In genomic region chr19:12786950-12787349, GRCh38 we compare ENCODE assay signal across 12 cellular contexts. TPM values are rescaled to one million over a fixed set of nuclear protein-coding genes. Genes with fewer than 3 reads are reported as not detected.
DNase-seq lines count a peak whose midpoint lies in the region; FAIRE-seq and TF ChIP-seq lines count a peak whose summit lies in the region.
"Had no signal": no experiment of that assay in that cellular context is flagged by ENCODE, and none has a peak within 500 bp of the region (broad histone marks: within the 10 kb centered on the region; RNA-seq: fewer than 3 reads in every experiment).

No MANE protein-coding gene starts in this region.

- H3K4me3 ChIP-seq in DOHH2 (ENCODE audit: low read length) = no peak overlapping the region
- no peak overlapping the region for H3K4me3 ChIP-seq in kidney (ENCODE audit: low read length in 2 of 2)
- H3K4me3 ChIP-seq in small intestine (ENCODE audit: low read depth in 1 of 2, low read length in 2 of 2) = no peak overlapping the region

- H3K9me3 ChIP-seq in DOHH2 (ENCODE audit: control insufficient read depth, insufficient read depth, low read length) = no peaks in the 10 kb centered on the region
- H3K9me3 ChIP-seq in kidney (ENCODE audit: control insufficient read depth in 1 of 2, low read length in 2 of 2) = no peaks in the 10 kb centered on the region
- H3K9me3 ChIP-seq in small intestine (ENCODE audit: control insufficient read depth, low read depth) = no peaks in the 10 kb centered on the region

- no peaks in the 10 kb centered on the region for H3K36me3 Mint-ChIP-seq in T-helper 2 cell treated with Interferon-gamma antibody and Interleukin-4, amounts not matched to agents 5 μg/mL and 100 μg/mL, for 36 hours (ENCODE audit: low read depth)
- H3K36me3 Mint-ChIP-seq: memory B cell had no signal

- H4K20me1 ChIP-seq in DOHH2 (ENCODE audit: control insufficient read depth, insufficient read depth, low read depth, low read length) = no peaks in the 10 kb centered on the region

- no peak for FAIRE-seq in kidney (lab: Jason Lieb, UNC)
- no peak for FAIRE-seq in small intestine (lab: Jason Lieb, UNC)

- peak overlapping the region; percentile 75 for H3K27ac ChIP-seq in DOHH2 (ENCODE audit: low read depth, low read length)
- H3K27ac ChIP-seq in VCaP = peak overlapping the region; percentile 20; the same call in 1 of the 2 replicates
- H3K27ac ChIP-seq in kidney (ENCODE audit: low read depth in 2 of 2, low read length in 2 of 2) = peak overlapping the region; percentile 96 to 98
- H3K27ac ChIP-seq in small intestine (ENCODE audit: low read depth in 1 of 2, low read length in 1 of 2) = peak overlapping the region; percentile 87 to 95

- H3K9ac ChIP-seq in kidney (ENCODE audit: low read length in 2 of 2) = no peak overlapping the region

- H3K36me3 ChIP-seq in DOHH2 (ENCODE audit: control insufficient read depth, low read length) (no peaks in the 10 kb centered on the region), kidney (ENCODE audit: control insufficient read depth in 1 of 2, insufficient read depth in 2 of 2, low read length in 2 of 2) (no peaks in the 10 kb centered on the region), small intestine (ENCODE audit: control insufficient read depth in 2 of 2, insufficient read depth in 2 of 2, low read length in 2 of 2) (no peaks in the 10 kb centered on the region)

- TF ChIP-seq CTCF in DOHH2 (IDR thresholded peaks at IDR 0.05; ENCODE audit: low read depth, low read length, poor library complexity, severe bottlenecking) (no peak), VCaP (conservative IDR thresholded peaks at IDR 0.05) (no peak), kidney (IDR thresholded peaks at IDR 0.05; ENCODE audit: borderline replicate concordance, extremely low read depth, insufficient read depth) (no peak)

- H3K9me2 ChIP-seq in DOHH2 (replicated peaks; ENCODE audit: control insufficient read depth, low read length) = no peaks in the 10 kb centered on the region

- peaks cover 47% of the 10 kb centered on the region for H3F3A ChIP-seq in DOHH2 (ENCODE audit: control insufficient read depth, insufficient read depth)

- intact Hi-C loops in kidney (cut with DNase I) = no loop called here

- no peak overlapping the region for H3K27ac Mint-ChIP-seq in T-helper 2 cell treated with Interferon-gamma antibody and Interleukin-4, amounts not matched to agents 5 μg/mL and 100 μg/mL, for 36 hours
- H3K27ac Mint-ChIP-seq: memory B cell had no signal

- 82 to 93% (median 87%) methylated on average over 3 of the region's 3 CpGs for WGBS in small intestine, 3 donors

- peaks cover 15% of the 10 kb centered on the region for H3K79me2 ChIP-seq in DOHH2 (ENCODE audit: control insufficient read depth, low read length)

- no peaks in the 10 kb centered on the region for H3K27me3 Mint-ChIP-seq in T-helper 2 cell treated with Interferon-gamma antibody and Interleukin-4, amounts not matched to agents 5 μg/mL and 100 μg/mL, for 36 hours (ENCODE audit: low read depth)
- H3K27me3 Mint-ChIP-seq: memory B cell had no signal

- DNase-seq in kidney (no peak), small intestine (no peak), NCI-H69 (lab: John Stamatoyannopoulos, UW) (no peak), foreskin melanocyte (no peak), DMS79 treated with DMSO at 0.1 percent for 48 hours (lab: John Stamatoyannopoulos, UW) (no peak)
- no peak for DNase-seq in T-helper 2 cell treated with Interferon-gamma antibody and Interleukin-4, amounts not matched to agents 5 μg/mL and 100 μg/mL, for 36 hours (ENCODE audit: low spot score)
- DNase-seq: activated gamma-delta T cell treated with Interleukin-2 at 50 U/mL for 16 hours, NCI-H226 had no signal

- no peak overlapping the region for H3K4me3 Mint-ChIP-seq in T-helper 2 cell treated with Interferon-gamma antibody and Interleukin-4, amounts not matched to agents 5 μg/mL and 100 μg/mL, for 36 hours
- H3K4me3 Mint-ChIP-seq: memory B cell had no signal

- peak overlapping the region; percentile 93 for H3K4me2 ChIP-seq in DOHH2 (ENCODE audit: low read length)

- peaks cover 84% of the 10 kb centered on the region for H3K4me1 ChIP-seq in DOHH2 (ENCODE audit: control insufficient read depth, low read length)
- peaks cover 38 to 55% of the 10 kb centered on the region in 2 donors for H3K4me1 ChIP-seq in kidney (ENCODE audit: control insufficient read depth in 1 of 2, insufficient read depth in 1 of 2, low read depth in 1 of 2, low read length in 2 of 2)
- H3K4me1 ChIP-seq in small intestine (ENCODE audit: control insufficient read depth in 2 of 2, insufficient read depth in 1 of 2, low read depth in 1 of 2, low read length in 1 of 2) = peaks cover 18 to 19% of the 10 kb centered on the region in 2 donors

- H3K27me3 ChIP-seq in DOHH2 (ENCODE audit: control insufficient read depth, low read length) (no peaks in the 10 kb centered on the region), small intestine (ENCODE audit: control insufficient read depth in 2 of 2, insufficient read depth in 2 of 2, low read length in 2 of 2) (no peaks in the 10 kb centered on the region)

- no peaks in the 10 kb centered on the region for H3K9me3 Mint-ChIP-seq in T-helper 2 cell treated with Interferon-gamma antibody and Interleukin-4, amounts not matched to agents 5 μg/mL and 100 μg/mL, for 36 hours
- H3K9me3 Mint-ChIP-seq: memory B cell had no signal

- H3K4me1 Mint-ChIP-seq in T-helper 2 cell treated with Interferon-gamma antibody and Interleukin-4, amounts not matched to agents 5 μg/mL and 100 μg/mL, for 36 hours (ENCODE audit: low read depth) = peaks cover 26% of the 10 kb centered on the region

RNA-seq across cellular contexts. Expression of gene JUNB, which starts 4.3 kb away (rescaled TPM):
- total RNA-seq in kidney = 128 TPM
- polyA plus RNA-seq in kidney (ENCODE audit: insufficient read depth, low read depth, low replicate concordance) (142 TPM), small intestine (100 to 1,000 TPM in 1 of 3 donors, 10 to 100 TPM in 2; 44.7 to 214 (median 54.6) TPM)

RNA-seq across cellular contexts. Expression of gene HOOK2, which starts 11.6 kb away (rescaled TPM):
- 58.1 TPM for total RNA-seq in kidney
- polyA plus RNA-seq in kidney (ENCODE audit: insufficient read depth, low read depth, low replicate concordance) = 41.8 TPM
- 100 to 1,000 TPM in 2 of 3 donors, 10 to 100 TPM in 1; 61.8 to 206 (median 134) TPM for polyA plus RNA-seq in small intestine

RNA-seq across cellular contexts. Expression of gene PRDX2, which starts 14.7 kb away (rescaled TPM):
- total RNA-seq in kidney = 171 TPM
- 664 TPM for polyA plus RNA-seq in kidney (ENCODE audit: insufficient read depth, low read depth, low replicate concordance)
- 100 to 1,000 TPM; 390 to 523 (median 442) TPM for polyA plus RNA-seq in small intestine

RNA-seq across cellular contexts. Expression of gene THSD8, which starts 14.9 kb away (rescaled TPM):
- total RNA-seq in kidney = 3.2 TPM
- 10.0 TPM for polyA plus RNA-seq in kidney (ENCODE audit: insufficient read depth, low read depth, low replicate concordance)
- polyA plus RNA-seq in small intestine = 1 to 10 TPM in 2 of 3 donors, not detected in 1; 3.1 to 4.0 TPM
- total RNA-seq: G401 had no signal

RNA-seq across cellular contexts. Expression of gene RNASEH2A, which starts 19.4 kb away (rescaled TPM):
- 7.9 TPM for total RNA-seq in kidney
- 1.3 TPM for polyA plus RNA-seq in kidney (ENCODE audit: insufficient read depth, low read depth, low replicate concordance)
- polyA plus RNA-seq in small intestine = 10 to 100 TPM in 1 of 3 donors, 1 to 10 TPM in 2; 3.1 to 22.3 (median 7.0) TPM

Comparison
In these comparisons a context has a peak if more than half of its experiments do, and no peak if none do; other contexts are left out.
1. H3K27ac ChIP-seq: peak in every context shown above with its lines; median percentile 97 in kidney; 91 in small intestine; 75 in DOHH2; 20 in VCaP.